11 cellular contexts compared by ENCODE assay signal in genomic region chr1:22132517-22133235, GRCh38. TPM values are rescaled to one million over a fixed set of nuclear protein-coding genes. Genes with fewer than 3 reads are reported as not detected.
DNase-seq lines count a peak whose midpoint lies in the region; ATAC-seq and TF ChIP-seq lines count a peak whose summit lies in the region.
"Had no signal": no experiment of that assay in that cellular context is flagged by ENCODE, and none has a peak within 500 bp of the region (broad histone marks: within the 10 kb centered on the region; RNA-seq: fewer than 3 reads in every experiment).

No MANE protein-coding gene starts in this region.

- no peak overlapping the region for H4K8ac ChIP-seq in neuronal stem cell (ENCODE audit: low read depth, low read length)

- no peak overlapping the region for H2BK5ac ChIP-seq in neuronal stem cell (ENCODE audit: low read length)

- H3K4me1 ChIP-seq in osteoblast (ENCODE audit: insufficient read depth, low read length) (peaks cover 10% of the 10 kb centered on the region), neuronal stem cell (ENCODE audit: control insufficient read depth in 2 of 2, insufficient read depth in 1 of 2, low read depth in 1 of 2, low read length in 2 of 2) (peaks cover 6 to 9% of the 10 kb centered on the region in 2 donors)

- H2BK12ac ChIP-seq in neuronal stem cell (ENCODE audit: low read length) = no peak overlapping the region

- H3K36me3 ChIP-seq in osteoblast (ENCODE audit: insufficient read depth, low read length) = no peaks in the 10 kb centered on the region
- H3K36me3 ChIP-seq in neuronal stem cell (replicated peaks in 1 of 2; ENCODE audit: control insufficient read depth in 2 of 2, insufficient read depth in 2 of 2, low read length in 2 of 2) = no peaks in the 10 kb centered on the region

- no peak overlapping the region for H3K23ac ChIP-seq in neuronal stem cell (ENCODE audit: low read depth, low read length, poor library complexity)

- no peak for TF ChIP-seq CTCF in cardiac fibroblast (IDR thresholded peaks at IDR 0.05; ENCODE audit: low read depth, low read length)
- TF ChIP-seq CTCF in osteoblast (IDR thresholded peaks at IDR 0.05; ENCODE audit: extremely low read depth, low read depth, low read length) = no peak

- no peak overlapping the region for H3K18ac ChIP-seq in neuronal stem cell (ENCODE audit: low read length)

- peaks cover 3% of the 10 kb centered on the region for H3K79me1 ChIP-seq in neuronal stem cell (ENCODE audit: low read depth, low read length)

- no peak overlapping the region for H4K91ac ChIP-seq in neuronal stem cell (ENCODE audit: low read depth, low read length, poor library complexity)

- H2BK15ac ChIP-seq in neuronal stem cell (ENCODE audit: low read length) = no peak overlapping the region

- no peak overlapping the region for H2AK5ac ChIP-seq in neuronal stem cell (ENCODE audit: low read depth, low read length)

- peaks cover 2% of the 10 kb centered on the region for H3K27me3 ChIP-seq in osteoblast (ENCODE audit: insufficient read depth, low read length)
- peaks cover 0 to 49% (median 44%) of the 10 kb centered on the region in 3 experiments for H3K27me3 ChIP-seq in neuronal stem cell (ENCODE audit: control insufficient read depth in 3 of 3, insufficient read depth in 3 of 3, low read depth in 1 of 3, low read length in 3 of 3)

- no peak overlapping the region for H2BK120ac ChIP-seq in neuronal stem cell (ENCODE audit: low read depth, low read length)

- TF ChIP-seq POLR2A in erythroblast (IDR thresholded peaks at IDR 0.05; ENCODE audit: low read length) = no peak

- H3K4ac ChIP-seq in neuronal stem cell (ENCODE audit: low read length) = no peak overlapping the region

- H3K9ac ChIP-seq in neuronal stem cell (ENCODE audit: low read depth, low read length, poor library complexity) = no peak overlapping the region

- H3K4me2 ChIP-seq in osteoblast (ENCODE audit: insufficient read depth, low read length) = peak overlapping the region; percentile 32
- H3K4me2 ChIP-seq in neuronal stem cell (ENCODE audit: insufficient read depth, low read length, poor library complexity, severe bottlenecking) = no peak overlapping the region

- H3K27ac ChIP-seq in osteoblast (ENCODE audit: low read depth, low read length) (no peak overlapping the region), neuronal stem cell (replicated peaks; ENCODE audit: low read length) (no peak overlapping the region)
- H3K27ac ChIP-seq: skin epidermis had no signal

- no peak overlapping the region for H3K4me3 ChIP-seq in cardiac fibroblast (replicated peaks in 1 of 2; ENCODE audit: low read depth in 2 of 2, low read length in 2 of 2)
- no peak overlapping the region for H3K4me3 ChIP-seq in osteoblast (ENCODE audit: insufficient read depth, low read length)
- H3K4me3 ChIP-seq in neuronal stem cell (ENCODE audit: low read length in 2 of 2) = no peak overlapping the region
- H3K4me3 ChIP-seq: skin epidermis had no signal

- no peaks in the 10 kb centered on the region for H3K9me3 ChIP-seq in osteoblast (ENCODE audit: low read depth, low read length)
- H3K9me3 ChIP-seq in neuronal stem cell (replicated peaks in 1 of 2; ENCODE audit: control insufficient read depth in 2 of 2, insufficient read depth in 1 of 2, low read depth in 1 of 2, low read length in 2 of 2) = peaks cover 0 to 2% of the 10 kb centered on the region in 2 donors

- H4K20me1 ChIP-seq in osteoblast (ENCODE audit: insufficient read depth, low read length) = peaks cover 43% of the 10 kb centered on the region

- no peak overlapping the region for H3K14ac ChIP-seq in neuronal stem cell (ENCODE audit: low read length)

- DNase-seq in EL (peak; percentile 78), NCI-H226 (peak; percentile 71), cardiac fibroblast (ENCODE audit: low read depth in 2 of 2) (peak; percentile 58 to 71), osteoblast (ENCODE audit: insufficient read length, low spot score, missing footprints) (peak; percentile 100), HT-29 (ENCODE audit: low spot score) (no peak), erythroblast (lab: John Stamatoyannopoulos, UW) (no peak), neuronal stem cell (ENCODE audit: low spot score) (no peak)
- DNase-seq: Kasumi-1 had no signal

- H3K79me2 ChIP-seq in osteoblast (ENCODE audit: insufficient read depth, low read length) = no peaks in the 10 kb centered on the region

- ATAC-seq in HG02884 (IDR thresholded peaks at IDR 0.05; ENCODE audit: unreplicated experiment) = no peak

- no peak overlapping the region for H2AFZ ChIP-seq in osteoblast (ENCODE audit: low read length)
- no peak overlapping the region for H2AFZ ChIP-seq in neuronal stem cell (ENCODE audit: low read length)

- no CpG with 5 or more reads among the region's 15 CpGs for WGBS in neuronal stem cell (ENCODE audit: extremely low coverage in 2 of 2, insufficient read length in 2 of 2, insufficient replicate concordance in 1 of 2), 2 donors

RNA-seq across cellular contexts. Expression of gene WNT4, which starts 10.2 kb away (rescaled TPM):
- total RNA-seq in osteoblast = under 0.01 TPM in 1 of 2 replicates, not detected in the other
- 0.39 and 0.53 TPM in 2 replicates for total RNA-seq in HT-29 (2014; rRNA removed; shearing (Covaris generic))
- polyA plus RNA-seq in neuronal stem cell (2013, experiment 1 of 2) = not detected
- not detected for polyA plus RNA-seq in neuronal stem cell (2013, experiment 2 of 2)
- total RNA-seq: mononuclear cell had no signal

Comparison
In these comparisons a context has a peak if more than half of its experiments do, and no peak if none do; other contexts are left out.
1. DNase-seq: peak in EL (single experiment), NCI-H226 (single experiment), cardiac fibroblast (2 of 2) and osteoblast (single experiment); none in HT-29 (single experiment), erythroblast (0 of 2) and neuronal stem cell (single experiment).